ENCODE assay signal across 8 cellular contexts in genomic region chr7:18666107-18666728, GRCh38.
DNase-seq lines count a peak whose midpoint lies in the region; ATAC-seq, FAIRE-seq and TF ChIP-seq lines count a peak whose summit lies in the region.

No MANE protein-coding gene starts in this region.

- H3K9me3 Mint-ChIP-seq in chondrocyte (ENCODE audit: low read depth) = no peaks in the 10 kb centered on the region

- intact Hi-C loops in HepG2 (cut with micrococcal nuclease; ENCODE audit: unreplicated experiment) = loop anchor here (1.0 to 5.0 kb wide), 2 partner anchors 314 to 984 kb away; no protein-coding TSS in a partner anchor

- H3K79me2 ChIP-seq in HepG2 (ENCODE audit: insufficient read depth, low read length) = no peaks in the 10 kb centered on the region

- H4K20me1 ChIP-seq in HepG2 (ENCODE audit: insufficient read depth, low read length) = no peaks in the 10 kb centered on the region

- H3K27ac Mint-ChIP-seq in chondrocyte (ENCODE audit: unreplicated experiment) = no peak overlapping the region

- WGBS in HepG2 (ENCODE audit: low lambda C conversion rate) = 3% methylated on average over 4 of the region's 4 CpGs

- H3K4me2 ChIP-seq in HepG2 (ENCODE audit: low read depth, low read length) = no peak overlapping the region

- no peaks in the 10 kb centered on the region for H3K27me3 ChIP-seq in HepG2 (ENCODE audit: control insufficient read depth in 1 of 2, insufficient read depth in 2 of 2, low read length in 2 of 2)

- FAIRE-seq in HepG2 (lab: Jason Lieb, UNC) = peak; percentile 64

- no peaks in the 10 kb centered on the region for H3K4me1 ChIP-seq in HepG2 (ENCODE audit: insufficient read depth, low read length)

- no peak overlapping the region for H2AFZ ChIP-seq in HepG2 (ENCODE audit: low read length)

- no TSS peak for BruUV-seq in HepG2 (replicated peaks; lab: Mats Ljungman, UMichigan)

- TF ChIP-seq CTCF in C4-2B (conservative IDR thresholded peaks at IDR 0.05) = peak; percentile 98
- peak; percentile 89 for TF ChIP-seq CTCF in chondrocyte (IDR thresholded peaks at IDR 0.05)
- peak; percentile 76 for TF ChIP-seq CTCF in HepG2 (CRISPR knock-in tag; IDR thresholded peaks at IDR 0.05)

- no peak overlapping the region for H3K27ac ChIP-seq in C4-2B
- no peak overlapping the region for H3K27ac ChIP-seq in HepG2 (ENCODE audit: extremely low read length, insufficient read depth, low read length)

- peak; percentile 35 for DNase-seq in NCI-H345 treated with DMSO at 0.1 percent for 48 hours (lab: John Stamatoyannopoulos, UW; ENCODE audit: unreplicated experiment)
- DNase-seq in activated CD4-positive, CD25-positive, alpha-beta regulatory T cell treated with anti-CD3 and anti-CD28 coated beads, Interleukin-2, amount 50 U/mL, for 72 hours = peak; percentile 62
- DNase-seq in chondrocyte (ENCODE audit: low spot score) = peak; percentile 72
- peak; percentile 28 for DNase-seq in HepG2 (ENCODE audit: low spot score)
- peak; percentile 16 to 49 (median 19) for DNase-seq in stimulated activated CD4-positive, alpha-beta T cell treated with anti-CD3 and anti-CD28 coated beads, TNF-alpha, amount 100 ng/mL, for 24 hours (ENCODE audit: low read depth in 3 of 3)

- H3K36me3 Mint-ChIP-seq in chondrocyte (ENCODE audit: low read depth) = no peaks in the 10 kb centered on the region

- H3K9ac ChIP-seq in HepG2 (ENCODE audit: insufficient read depth, low read depth, low read length) = no peak overlapping the region

- no peak overlapping the region for H3K4me3 Mint-ChIP-seq in chondrocyte (ENCODE audit: unreplicated experiment)

- H3K36me3 ChIP-seq in HepG2 (replicated peaks in 1 of 2; ENCODE audit: control insufficient read depth in 1 of 2, insufficient read depth in 2 of 2, low read length in 2 of 2) = no peaks in the 10 kb centered on the region

- H3K4me1 Mint-ChIP-seq in chondrocyte (ENCODE audit: low read depth) = peaks cover 14% of the 10 kb centered on the region

- no peak for TF ChIP-seq EP300 in HepG2 (IDR thresholded peaks at IDR 0.05; ENCODE audit: low read depth in 2 of 2, low read length in 2 of 2)
- no peak for TF ChIP-seq EP300 in HepG2 (CRISPR knock-in tag; IDR thresholded peaks at IDR 0.05; ENCODE audit: borderline replicate concordance)

- no peaks in the 10 kb centered on the region for H3K9me3 ChIP-seq in HepG2 (ENCODE audit: low read length)

- TF ChIP-seq RAD21 in HepG2 (CRISPR knock-in tag; IDR thresholded peaks at IDR 0.05) = no peak

- POLR2A ChIA-PET in HepG2 (lab: Yijun Ruan, JAX) = no interaction called here

- TF ChIP-seq POLR2A in HepG2 (IDR thresholded peaks at IDR 0.05; ENCODE audit: insufficient read depth in 1 of 2, low read depth in 2 of 2, low read length in 2 of 2) = no peak

- in situ Hi-C loops in HepG2 (cut with HindIII; ENCODE audit: extremely low pct_ligation_motif_present, low pct_unique_long_range_greater_than_20kb) = no loop called here

- H3K27me3 Mint-ChIP-seq in chondrocyte (ENCODE audit: low read depth) = no peaks in the 10 kb centered on the region

- ATAC-seq in GM19043 (IDR thresholded peaks at IDR 0.05; ENCODE audit: low read depth, unreplicated experiment) = peak; percentile 99
- ATAC-seq in HG03159 (IDR thresholded peaks at IDR 0.05; ENCODE audit: unreplicated experiment) = peak; percentile 100
- peak; percentile 84 for ATAC-seq in HepG2

- H3K4me3 ChIP-seq in HepG2 (replicated peaks in 1 of 3; ENCODE audit: insufficient read depth in 1 of 3, low read depth in 2 of 3, low read length in 3 of 3) = no peak overlapping the region

- CTCF ChIA-PET in HepG2 (lab: Yijun Ruan, JAX; ENCODE audit: low intra/inter-chr PET ratio, low total read pairs) = no interaction called here

TF ChIP-seq in HepG2, 621 proteins besides CTCF, POLR2A, EP300 and RAD21 (continues in another document):
- no peak for TF ChIP-seq MEIS1 (CRISPR knock-in tag; IDR thresholded peaks at IDR 0.05; ENCODE audit: borderline replicate concordance)
- TF ChIP-seq ZNF354B (CRISPR knock-in tag; IDR thresholded peaks at IDR 0.05) = no peak
- TF ChIP-seq CREBL2 (CRISPR knock-in tag; IDR thresholded peaks at IDR 0.05; ENCODE audit: borderline replicate concordance) = no peak
- no peak for TF ChIP-seq ZNF83 (CRISPR knock-in tag; IDR thresholded peaks at IDR 0.05; ENCODE audit: borderline replicate concordance)
- no peak for TF ChIP-seq ZBTB7A (CRISPR knock-in tag; IDR thresholded peaks at IDR 0.05)
- TF ChIP-seq ZNF740 (CRISPR knock-in tag; IDR thresholded peaks at IDR 0.05) = no peak
- no peak for TF ChIP-seq AFF4 (CRISPR knock-in tag; IDR thresholded peaks at IDR 0.05)
- TF ChIP-seq LBX2 (CRISPR knock-in tag; IDR thresholded peaks at IDR 0.05; ENCODE audit: borderline replicate concordance) = no peak
- no peak for TF ChIP-seq SRSF9 (IDR thresholded peaks at IDR 0.05; ENCODE audit: borderline replicate concordance, insufficient read depth, low read depth, low read length, poor library complexity, severe bottlenecking)
- no peak for TF ChIP-seq TRIM22 (IDR thresholded peaks at IDR 0.05)
- TF ChIP-seq ARHGAP35 (CRISPR knock-in tag; IDR thresholded peaks at IDR 0.05; ENCODE audit: borderline replicate concordance) = no peak
- TF ChIP-seq STAG1 (CRISPR knock-in tag; IDR thresholded peaks at IDR 0.05) = peak; percentile 19; the same call in 1 of the 2 replicates
- peak; percentile 33; the same call in 1 of the 2 replicates for TF ChIP-seq GABPB1 (CRISPR knock-in tag; IDR thresholded peaks at IDR 0.05)
- TF ChIP-seq TCF7 (IDR thresholded peaks at IDR 0.05; ENCODE audit: low read depth) = no peak
- TF ChIP-seq ZGPAT (CRISPR knock-in tag; IDR thresholded peaks at IDR 0.05) = no peak
- no peak for TF ChIP-seq ZSCAN20 (CRISPR knock-in tag; IDR thresholded peaks at IDR 0.05; ENCODE audit: borderline replicate concordance)
- TF ChIP-seq CENPT (CRISPR knock-in tag; IDR thresholded peaks at IDR 0.05; ENCODE audit: low read depth) = no peak

Comparison
In these comparisons a context has a peak if more than half of its experiments do, and no peak if none do; other contexts are left out.
1. DNase-seq: peak in every context shown above with its lines; median percentile 72 in chondrocyte; 62 in activated CD4-positive, CD25-positive, alpha-beta regulatory T cell treated with anti-CD3 and anti-CD28 coated beads, Interleukin-2, amount 50 U/mL, for 72 hours; 35 in NCI-H345 treated with DMSO at 0.1 percent for 48 hours; 28 in HepG2; 19 in stimulated activated CD4-positive, alpha-beta T cell treated with anti-CD3 and anti-CD28 coated beads, TNF-alpha, amount 100 ng/mL, for 24 hours.